Comparison of ENCODE assay signal across 30 cellular contexts in genomic region chr3:122313261-122313660, GRCh38. TPM values are rescaled to one million over a fixed set of nuclear protein-coding genes. Genes with fewer than 3 reads are reported as not detected.
DNase-seq lines count a peak whose midpoint lies in the region; ATAC-seq, FAIRE-seq and TF ChIP-seq lines count a peak whose summit lies in the region.
"Had no signal": no experiment of that assay in that cellular context is flagged by ENCODE, and none has a peak within 500 bp of the region (broad histone marks: within the 10 kb centered on the region; RNA-seq: fewer than 3 reads in every experiment).

No MANE protein-coding gene starts in this region.

- intact Hi-C loops in mammary epithelial cell (cut with micrococcal nuclease), result no loop called here

- H3K4me1 ChIP-seq in mammary epithelial cell (ENCODE audit: insufficient read depth, low read length), result peaks cover 43% of the 10 kb centered on the region
- H3K4me1 ChIP-seq in keratinocyte (ENCODE audit: control insufficient read depth, extremely low read depth, insufficient read depth, low read length), result peaks cover 33% of the 10 kb centered on the region
- H3K4me1 ChIP-seq: right atrium auricular region, testis had no signal

- WGBS in mammary epithelial cell (ENCODE audit: low coverage, missing lambda C conversion rate), result 85% methylated on average over 2 of the region's 2 CpGs

- peak overlapping the region; percentile 22 for H2AFZ ChIP-seq in mammary epithelial cell (ENCODE audit: low read depth, low read length)
- peak overlapping the region; percentile 7 for H2AFZ ChIP-seq in keratinocyte (ENCODE audit: control insufficient read depth, low read length)

- DNase-seq in GF-D8 (lab: John Stamatoyannopoulos, UW) (peak; percentile 77), Kasumi-1 (lab: John Stamatoyannopoulos, UW) (peak; percentile 34 to 46), mammary epithelial cell (peak; percentile 19), keratinocyte (ENCODE audit: low read depth, low spot score) (no peak), MG63 (no peak), T-helper 1 cell (no peak), iPS-NIHi7 (ENCODE audit: extremely low spot score) (no peak)
- DNase-seq: activated CD4-positive, alpha-beta T cell treated with anti-CD3 and anti-CD28 coated beads for 1 hour; activated CD8-positive, alpha-beta memory T cell treated with anti-CD3 and anti-CD28 coated beads, Interleukin-2, amount 50 U/mL, for 48 hours; activated CD8-positive, alpha-beta T cell treated with anti-CD3 and anti-CD28 coated beads for 36 hours; activated naive CD4-positive, alpha-beta T cell treated with anti-CD3 and anti-CD28 coated beads, Interleukin-2, amount 50 U/mL, for 16 hours; amygdala; brain microvascular endothelial cell; foreskin melanocyte; heart left ventricle; NCI-H146; NCI-H446; NCI-H748 treated with DMSO at 0.1 percent for 48 hours; posterior cingulate gyrus; spleen; stimulated activated CD4-positive, alpha-beta T cell treated with anti-CD3 and anti-CD28 coated beads, Interleukin-2, amount 100 ng/mL, for 24 hours; stimulated activated naive CD8-positive, alpha-beta T cell treated with anti-CD3 and anti-CD28 coated beads, Interleukin-15, Interleukin-2, amounts not matched to agents 100 U/mL and 50 U/mL, for 24 hours; testis had no signal

- H3K4me2 ChIP-seq in mammary epithelial cell (ENCODE audit: insufficient read depth, low read depth, low read length) (no peak overlapping the region), keratinocyte (ENCODE audit: control insufficient read depth, extremely low read depth, insufficient read depth, low read depth, low read length) (no peak overlapping the region)

- H4K20me1 ChIP-seq in mammary epithelial cell (ENCODE audit: insufficient read depth, low read length) (no peaks in the 10 kb centered on the region), keratinocyte (ENCODE audit: control insufficient read depth, extremely low read depth, insufficient read depth, low read length) (no peaks in the 10 kb centered on the region)

- H3K4me3 ChIP-seq in mammary epithelial cell (replicated peaks in 1 of 3; ENCODE audit: insufficient read depth in 1 of 3, low read depth in 2 of 3, low read length in 3 of 3), result no peak overlapping the region
- no peak overlapping the region for H3K4me3 ChIP-seq in keratinocyte (ENCODE audit: control insufficient read depth in 2 of 3, extremely low read depth in 1 of 3, insufficient read depth in 2 of 3, low read depth in 1 of 3, low read length in 3 of 3)
- no peak overlapping the region for H3K4me3 ChIP-seq in MG63
- H3K4me3 ChIP-seq: heart left ventricle, right atrium auricular region, spleen, testis had no signal

- H3K79me2 ChIP-seq in mammary epithelial cell (ENCODE audit: insufficient read depth, low read length) (no peaks in the 10 kb centered on the region), keratinocyte (ENCODE audit: control insufficient read depth, insufficient read depth, low read length) (no peaks in the 10 kb centered on the region)

- in situ Hi-C loops in mammary epithelial cell (cut with MboI; ENCODE audit: low sequenced_read_pairs in 2 of 2), result no loop called here

- H3K27ac ChIP-seq in mammary epithelial cell (ENCODE audit: insufficient read depth, low read depth, low read length) (peak overlapping the region; percentile 89), keratinocyte (ENCODE audit: control insufficient read depth, insufficient read depth, low read length) (no peak overlapping the region)
- H3K27ac ChIP-seq: brain microvascular endothelial cell, C4-2B, heart left ventricle, right atrium auricular region, testis had no signal

- no peaks in the 10 kb centered on the region for H3K9me1 ChIP-seq in keratinocyte (ENCODE audit: control insufficient read depth, extremely low read depth, insufficient read depth, low read length)

- H3K27me3 ChIP-seq in mammary epithelial cell (ENCODE audit: insufficient read depth, low read length), result no peaks in the 10 kb centered on the region
- no peaks in the 10 kb centered on the region for H3K27me3 ChIP-seq in keratinocyte (ENCODE audit: control insufficient read depth, extremely low read depth, insufficient read depth, low read length)
- H3K27me3 ChIP-seq in MG63, result no peaks in the 10 kb centered on the region
- H3K27me3 ChIP-seq: brain microvascular endothelial cell, right atrium auricular region, testis had no signal

- no peak for ATAC-seq in GM18870 (IDR thresholded peaks at IDR 0.05; ENCODE audit: unreplicated experiment)
- ATAC-seq: activated CD8-positive, alpha-beta T cell treated with anti-CD3 and anti-CD28 coated beads for 36 hours; activated T-helper 17 cell treated with anti-CD3 and anti-CD28 coated beads, Interleukin-2, amount 50 U/mL, for 72 hours; heart left ventricle; stimulated activated naive CD8-positive, alpha-beta T cell treated with anti-CD3 and anti-CD28 coated beads, Interleukin-15, Interleukin-2, amounts not matched to agents 100 U/mL and 50 U/mL, for 24 hours had no signal

- no peak for FAIRE-seq in keratinocyte (lab: Jason Lieb, UNC)
- FAIRE-seq: RCC 7860 had no signal

- dilution Hi-C loops in mammary epithelial cell (cut with HindIII; ENCODE audit: low sequenced_read_pairs), result no loop called here
- dilution Hi-C loops in keratinocyte (cut with MboI; ENCODE audit: extremely low pct_ligation_motif_present, low sequenced_read_pairs), result no loop called here

- CTCF ChIA-PET in mammary epithelial cell (lab: Charles Lee; ENCODE audit: low non-redundant PET), result no interaction called here

- no TSS peak for BruUV-seq in mammary epithelial cell (replicated peaks; lab: Mats Ljungman, UMichigan)

- no peak overlapping the region for H3K9ac ChIP-seq in mammary epithelial cell (ENCODE audit: insufficient read depth, low read length)
- no peak overlapping the region for H3K9ac ChIP-seq in keratinocyte (ENCODE audit: control insufficient read depth, extremely low read depth, insufficient read depth, low read length)

- TF ChIP-seq CTCF in mammary epithelial cell (conservative IDR thresholded peaks at IDR 0.05 in 1 of 2, IDR thresholded peaks at IDR 0.05 in 1 of 2; ENCODE audit: extremely low read depth in 1 of 2, insufficient read depth in 1 of 2, low read depth in 1 of 2, low read length in 2 of 2) (no peak), keratinocyte (optimal IDR thresholded peaks at IDR 0.05 in 1 of 3, IDR thresholded peaks at IDR 0.05 in 1 of 3, conservative IDR thresholded peaks at IDR 0.05 in 1 of 3; ENCODE audit: extremely low read depth in 1 of 3, insufficient read depth in 2 of 3, low read length in 3 of 3) (no peak)

- H3K9me3 ChIP-seq in mammary epithelial cell (replicated peaks; ENCODE audit: insufficient read depth, low read length) (no peaks in the 10 kb centered on the region), keratinocyte (ENCODE audit: control insufficient read depth, low read depth, low read length) (no peaks in the 10 kb centered on the region), MG63 (no peaks in the 10 kb centered on the region)
- H3K9me3 ChIP-seq: heart left ventricle, right atrium auricular region, spleen, testis had no signal

- H3K36me3 ChIP-seq in mammary epithelial cell (ENCODE audit: insufficient read depth, low read length) (no peaks in the 10 kb centered on the region), keratinocyte (ENCODE audit: control insufficient read depth in 2 of 2, extremely low read depth in 1 of 2, insufficient read depth in 2 of 2, low read length in 2 of 2) (no peaks in the 10 kb centered on the region), MG63 (no peaks in the 10 kb centered on the region)
- H3K36me3 ChIP-seq: brain microvascular endothelial cell, heart left ventricle, right atrium auricular region, spleen had no signal

RNA-seq across cellular contexts. Expression of gene CSTA, which starts 11.8 kb away (rescaled TPM):
- 100 to 1,000 TPM in 1 of 2 donors, 10 to 100 TPM in 1; 62.0 to 335 TPM for total RNA-seq in mammary epithelial cell
- 385 TPM for polyA plus RNA-seq in mammary epithelial cell
- 22.0 TPM for polyA minus RNA-seq in mammary epithelial cell
- 649 to 1,138 TPM (median 1,068 TPM) in 3 replicates for polyA plus RNA-seq in keratinocyte
- 3,044 TPM for polyA plus RNA-seq in keratinocyte (2011; ENCODE audit: low read depth)
- polyA plus RNA-seq in keratinocyte (2011; cell fraction: cytosol; rRNA removed), result 853 and 2,031 TPM in 2 replicates
- 307 and 498 TPM in 2 replicates for polyA plus RNA-seq in keratinocyte (2011; cell fraction: nucleus; rRNA removed)
- 803 and 3,003 TPM in 2 replicates for polyA plus RNA-seq in keratinocyte (2012; ENCODE audit: low replicate concordance)
- 3.0 to 75.4 TPM (median 41.6 TPM) in 3 replicates for polyA minus RNA-seq in keratinocyte
- 77.3 TPM for polyA minus RNA-seq in keratinocyte (2011; cell fraction: cytosol; rRNA and poly(A)+ RNA removed)
- 21.0 and 28.1 TPM in 2 replicates for polyA minus RNA-seq in keratinocyte (2011; cell fraction: nucleus; rRNA and poly(A)+ RNA removed)
- total RNA-seq in MG63 (2014; rRNA removed; shearing (Covaris generic); ENCODE audit: low replicate concordance), result 1.7 TPM in 1 of 2 replicates, not detected in the other
- total RNA-seq: activated CD8-positive, alpha-beta T cell treated with anti-CD3 and anti-CD28 coated beads for 36 hours; activated T-helper 17 cell treated with anti-CD3 and anti-CD28 coated beads, Interleukin-2, amount 50 U/mL, for 72 hours; G401; kidney epithelial cell had no signal

Comparison
In these comparisons a context has a peak if more than half of its experiments do, and no peak if none do; other contexts are left out.
1. DNase-seq: peak in GF-D8 (single experiment), Kasumi-1 (2 of 2) and mammary epithelial cell (single experiment); none in keratinocyte (single experiment), MG63 (single experiment), T-helper 1 cell (0 of 5) and iPS-NIHi7 (single experiment).
2. RNA of gene CSTA, which starts 11.8 kb away (total RNA-seq): 62.0 to 335 TPM in mammary epithelial cell; 1.7 TPM in MG63; every median in the first group is over 10 times any median in the second.